ENCODE assay signal across 9 cellular contexts in genomic region chr12:30823140-30823669, GRCh38.
DNase-seq lines count a peak whose midpoint lies in the region; ATAC-seq and TF ChIP-seq lines count a peak whose summit lies in the region.
"Had no signal": no experiment of that assay in that cellular context is flagged by ENCODE, and none has a peak within 500 bp of the region (broad histone marks: within the 10 kb centered on the region; RNA-seq: fewer than 3 reads in every experiment).

No MANE protein-coding gene starts in this region.

- H3K4me1 Mint-ChIP-seq in activated CD4-positive, alpha-beta T cell treated with anti-CD3 and anti-CD28 coated beads, Interleukin-2, amount 10 ng/mL, durations not matched to agents 24 days and 14 days: peaks cover 10% of the 10 kb centered on the region
- H3K4me1 Mint-ChIP-seq in endothelial cell (ENCODE audit: unreplicated experiment) (peaks cover 28% of the 10 kb centered on the region), naive B cell (peaks cover 14 to 18% (median 15%) of the 10 kb centered on the region in 3 donors)

- H3K9me3 Mint-ChIP-seq in activated CD4-positive, alpha-beta T cell treated with anti-CD3 and anti-CD28 coated beads, Interleukin-2, amount 10 ng/mL, durations not matched to agents 24 days and 14 days: no peaks in the 10 kb centered on the region
- H3K9me3 Mint-ChIP-seq in endothelial cell (ENCODE audit: unreplicated experiment) (no peaks in the 10 kb centered on the region), naive B cell (no peaks in the 10 kb centered on the region)

- H3K36me3 Mint-ChIP-seq in activated CD4-positive, alpha-beta T cell treated with anti-CD3 and anti-CD28 coated beads, Interleukin-2, amount 10 ng/mL, durations not matched to agents 24 days and 14 days (ENCODE audit: low read depth): no peaks in the 10 kb centered on the region
- H3K36me3 Mint-ChIP-seq in endothelial cell (ENCODE audit: low read depth, unreplicated experiment) (peaks cover 3% of the 10 kb centered on the region), naive B cell (no peaks in the 10 kb centered on the region)

- H3K27ac ChIP-seq in upper lobe of right lung: no peak overlapping the region
- H3K27ac ChIP-seq: C4-2B had no signal

- intact Hi-C loops in Right ventricle myocardium inferior (cut with DNase I) (no loop called here), cardiac septum (cut with DNase I) (no loop called here), upper lobe of right lung (cut with DNase I) (no loop called here)
- intact Hi-C loops in activated CD4-positive, alpha-beta T cell treated with anti-CD3 and anti-CD28 coated beads, Interleukin-2, amount 10 ng/mL, durations not matched to agents 24 days and 14 days (cut with micrococcal nuclease): no loop called here

- peaks cover 7% of the 10 kb centered on the region for H3K4me1 ChIP-seq in upper lobe of right lung

- H3K27ac Mint-ChIP-seq in activated CD4-positive, alpha-beta T cell treated with anti-CD3 and anti-CD28 coated beads, Interleukin-2, amount 10 ng/mL, durations not matched to agents 24 days and 14 days: no peak overlapping the region
- H3K27ac Mint-ChIP-seq in endothelial cell (ENCODE audit: unreplicated experiment): peak overlapping the region; percentile 72
- H3K27ac Mint-ChIP-seq in naive B cell: peak overlapping the region in 2 of 6 donors; percentile 89 to 91

- ATAC-seq in Right ventricle myocardium inferior: peak; percentile 77
- ATAC-seq in naive B cell (ENCODE audit: low read depth in 2 of 2): peak; percentile 83 to 89
- ATAC-seq in upper lobe of right lung: peak; percentile 79

- H3K27me3 Mint-ChIP-seq in activated CD4-positive, alpha-beta T cell treated with anti-CD3 and anti-CD28 coated beads, Interleukin-2, amount 10 ng/mL, durations not matched to agents 24 days and 14 days: peaks cover 61% of the 10 kb centered on the region
- H3K27me3 Mint-ChIP-seq in endothelial cell (ENCODE audit: unreplicated experiment) (peaks cover 13% of the 10 kb centered on the region), naive B cell (peaks cover 62 to 74% (median 65%) of the 10 kb centered on the region in 3 donors)

- H3K4me3 Mint-ChIP-seq in activated CD4-positive, alpha-beta T cell treated with anti-CD3 and anti-CD28 coated beads, Interleukin-2, amount 10 ng/mL, durations not matched to agents 24 days and 14 days: peak overlapping the region; percentile 86
- H3K4me3 Mint-ChIP-seq in endothelial cell (ENCODE audit: unreplicated experiment) (peak overlapping the region; percentile 91), naive B cell (peak overlapping the region; percentile 81 to 98 (median 96))

- H3K27me3 ChIP-seq in upper lobe of right lung: no peaks in the 10 kb centered on the region

- H3K36me3 ChIP-seq in upper lobe of right lung: no peaks in the 10 kb centered on the region

- H3K4me3 ChIP-seq in upper lobe of right lung: peak overlapping the region; percentile 53

- H3K9me3 ChIP-seq in upper lobe of right lung: no peaks in the 10 kb centered on the region

- no peak for TF ChIP-seq CTCF in endothelial cell (IDR thresholded peaks at IDR 0.05; ENCODE audit: unreplicated experiment)
- TF ChIP-seq CTCF in upper lobe of right lung (IDR thresholded peaks at IDR 0.05): peak; percentile 33

- DNase-seq in Right ventricle myocardium inferior (ENCODE audit: missing footprints) (no peak), cardiac septum (ENCODE audit: low spot score) (no peak), endothelial cell (ENCODE audit: low spot score) (peak; percentile 64), naive B cell (peak; percentile 18), upper lobe of right lung (peak; percentile 72), NK-92 (lab: John Stamatoyannopoulos, UW; ENCODE audit: unreplicated experiment) (no peak), HK-2 (ENCODE audit: unreplicated experiment) (no peak)
- peak; percentile 64 for DNase-seq in activated CD4-positive, alpha-beta T cell treated with anti-CD3 and anti-CD28 coated beads, Interleukin-2, amount 10 ng/mL, durations not matched to agents 24 days and 14 days

Comparison
In these comparisons a context has a peak if more than half of its experiments do, and no peak if none do; other contexts are left out.
1. DNase-seq: peak in activated CD4-positive, alpha-beta T cell treated with anti-CD3 and anti-CD28 coated beads, Interleukin-2, amount 10 ng/mL, durations not matched to agents 24 days and 14 days (single experiment), endothelial cell (single experiment), naive B cell (single experiment) and upper lobe of right lung (single experiment); none in Right ventricle myocardium inferior (single experiment), cardiac septum (single experiment), NK-92 (single experiment) and HK-2 (single experiment).
2. Peak in every context shown above with its lines, with median percentiles within 50 percentile points of each other: ATAC-seq and H3K4me3 Mint-ChIP-seq.